8 cellular contexts compared by ENCODE assay signal in genomic region chr22:39490135-39490798, GRCh38. TPM values are rescaled to one million over a fixed set of nuclear protein-coding genes. Genes with fewer than 3 reads are reported as not detected.
A peak's percentile ranks its signal among the peaks of the same experiment; 100 is the strongest.
DNase-seq lines count a peak whose midpoint lies in the region; ATAC-seq and TF ChIP-seq lines count a peak whose summit lies in the region.

No MANE protein-coding gene starts in this region.

- no peaks in the 10 kb centered on the region for H3K36me3 Mint-ChIP-seq in activated T-cell treated with anti-CD3 and anti-CD28 coated beads, Interleukin-2, amount 50 U/mL, for 72 hours (ENCODE audit: insufficient read depth in 2 of 2)

- H3K36me3 ChIP-seq in thyroid gland: no peaks in the 10 kb centered on the region

- no peak overlapping the region for H3K27ac Mint-ChIP-seq in activated T-cell treated with anti-CD3 and anti-CD28 coated beads, Interleukin-2, amount 50 U/mL, for 72 hours

- H3K27ac ChIP-seq in RWPE1: no peak overlapping the region
- H3K27ac ChIP-seq in thyroid gland: no peak overlapping the region

- H3K9me3 ChIP-seq in thyroid gland: no peaks in the 10 kb centered on the region

- peak; percentile 91 for ATAC-seq in GM19351 (IDR thresholded peaks at IDR 0.05; ENCODE audit: unreplicated experiment)
- peak; percentile 98 for ATAC-seq in activated T-cell treated with anti-CD3 and anti-CD28 coated beads, Interleukin-2, amount 50 U/mL, for 72 hours (replicated peaks in 1 of 2)

- intact Hi-C loops in thyroid gland (cut with DNase I): loop anchor here (5.0 kb wide), 1 partner anchor 37 kb away; no protein-coding TSS in a partner anchor

- no peaks in the 10 kb centered on the region for H3K4me1 ChIP-seq in thyroid gland

- no peaks in the 10 kb centered on the region for H3K9me3 Mint-ChIP-seq in activated T-cell treated with anti-CD3 and anti-CD28 coated beads, Interleukin-2, amount 50 U/mL, for 72 hours

- TF ChIP-seq CTCF in RWPE1 (conservative IDR thresholded peaks at IDR 0.05; ENCODE audit: low read depth) (no peak), fibroblast of the aortic adventitia (IDR thresholded peaks at IDR 0.05; ENCODE audit: insufficient read depth, low read length) (no peak), thyroid gland (IDR thresholded peaks at IDR 0.05) (no peak)

- peak; percentile 92 for DNase-seq in AG08395 (ENCODE audit: low spot score)
- peak; percentile 93 for DNase-seq in Jurkat, Clone E6-1 (ENCODE audit: low read depth, low spot score)
- DNase-seq in RWPE1 (ENCODE audit: low spot score): peak; percentile 84
- DNase-seq in activated T-cell treated with anti-CD3 and anti-CD28 coated beads, Interleukin-2, amount 50 U/mL, for 72 hours: peak; percentile 74 to 85
- DNase-seq in fibroblast of the aortic adventitia (ENCODE audit: low read depth): peak; percentile 83
- peak; percentile 86 for DNase-seq in occipital lobe (lab: John Stamatoyannopoulos, UW)
- peak; percentile 81 to 85 for DNase-seq in thyroid gland

- no peaks in the 10 kb centered on the region for H3K27me3 ChIP-seq in thyroid gland

- CTCF ChIA-PET in RWPE1 (lab: Yijun Ruan, JAX): no interaction called here

- POLR2A ChIA-PET in RWPE1 (lab: Yijun Ruan, JAX; ENCODE audit: low non-redundant PET): no interaction called here

- WGBS in thyroid gland, 2 donors: 37 to 41% methylated on average over 8 to 13 of the region's 13 CpGs

- peak overlapping the region; percentile 59 for H3K4me3 ChIP-seq in Jurkat, Clone E6-1 (ENCODE audit: low read length)
- H3K4me3 ChIP-seq in fibroblast of the aortic adventitia (ENCODE audit: low read depth, low read length) (no peak overlapping the region), thyroid gland (replicated peaks in 1 of 3) (no peak overlapping the region)

- no peaks in the 10 kb centered on the region for H3K27me3 Mint-ChIP-seq in activated T-cell treated with anti-CD3 and anti-CD28 coated beads, Interleukin-2, amount 50 U/mL, for 72 hours (ENCODE audit: low read depth)

- H3K4me3 Mint-ChIP-seq in activated T-cell treated with anti-CD3 and anti-CD28 coated beads, Interleukin-2, amount 50 U/mL, for 72 hours: no peak overlapping the region

- no peak for TF ChIP-seq POLR2A in thyroid gland (IDR thresholded peaks at IDR 0.05)

- H3K4me1 Mint-ChIP-seq in activated T-cell treated with anti-CD3 and anti-CD28 coated beads, Interleukin-2, amount 50 U/mL, for 72 hours (ENCODE audit: low read depth): peaks cover 14% of the 10 kb centered on the region

RNA-seq across cellular contexts. Expression of gene MIEF1, which starts 11.8 kb away (rescaled TPM):
- 23.0 TPM for polyA plus RNA-seq in Jurkat, Clone E6-1 (2012; ENCODE audit: insufficient read depth, insufficient read length)
- total RNA-seq in activated T-cell treated with anti-CD3 and anti-CD28 coated beads, Interleukin-2, amount 50 U/mL, for 72 hours: 10 to 100 TPM; 49.5 to 58.3 TPM
- total RNA-seq in fibroblast of the aortic adventitia (ENCODE audit: low replicate concordance) (24.0 and 27.7 TPM in 2 replicates), occipital lobe (16.1 TPM), thyroid gland (10 to 100 TPM; 21.4 to 30.5 (median 26.7) TPM)

RNA-seq across cellular contexts. Expression of gene ATF4, which starts 30.1 kb away (rescaled TPM):
- polyA plus RNA-seq in Jurkat, Clone E6-1 (2012; ENCODE audit: insufficient read depth, insufficient read length): 612 TPM
- total RNA-seq in activated T-cell treated with anti-CD3 and anti-CD28 coated beads, Interleukin-2, amount 50 U/mL, for 72 hours: 100 to 1,000 TPM; 779 to 836 TPM
- total RNA-seq in fibroblast of the aortic adventitia (ENCODE audit: low replicate concordance) (259 and 946 TPM in 2 replicates), occipital lobe (90.3 TPM), thyroid gland (100 to 1,000 TPM; 173 to 273 (median 210) TPM)

RNA-seq across cellular contexts. Expression of gene MGAT3, which starts 33.5 kb away (rescaled TPM):
- polyA plus RNA-seq in Jurkat, Clone E6-1 (2012; ENCODE audit: insufficient read depth, insufficient read length): 2.3 TPM
- total RNA-seq in activated T-cell treated with anti-CD3 and anti-CD28 coated beads, Interleukin-2, amount 50 U/mL, for 72 hours: 1 to 10 TPM; 1.2 to 2.6 TPM
- total RNA-seq in fibroblast of the aortic adventitia (ENCODE audit: low replicate concordance) (0.27 and 2.0 TPM in 2 replicates), occipital lobe (24.8 TPM), thyroid gland (1 to 10 TPM in 2 of 4 donors, under 1 TPM in 2; 0.45 to 1.6 (median 0.90) TPM)

RNA-seq across cellular contexts. Expression of gene RPS19BP1, which starts 42.3 kb away (rescaled TPM):
- polyA plus RNA-seq in Jurkat, Clone E6-1 (2012; ENCODE audit: insufficient read depth, insufficient read length): 95.4 TPM
- 10 to 100 TPM; 78.3 to 82.0 TPM for total RNA-seq in activated T-cell treated with anti-CD3 and anti-CD28 coated beads, Interleukin-2, amount 50 U/mL, for 72 hours
- total RNA-seq in fibroblast of the aortic adventitia (ENCODE audit: low replicate concordance) (39.6 and 108 TPM in 2 replicates), occipital lobe (18.9 TPM), thyroid gland (100 to 1,000 TPM; 120 to 243 (median 171) TPM)
